19 cellular contexts compared by ENCODE assay signal in genomic region chr6:65072500-65072899, GRCh38.
A peak's percentile ranks its signal among the peaks of the same experiment; 100 is the strongest.
DNase-seq lines count a peak whose midpoint lies in the region; FAIRE-seq and TF ChIP-seq lines count a peak whose summit lies in the region.
"Had no signal": no experiment of that assay in that cellular context is flagged by ENCODE, and none has a peak within 500 bp of the region (broad histone marks: within the 10 kb centered on the region; RNA-seq: fewer than 3 reads in every experiment).

No MANE protein-coding gene starts in this region.

- H3K4me1 ChIP-seq in HEK293 (ENCODE audit: control insufficient read depth, insufficient read depth, low read length): no peaks in the 10 kb centered on the region
- H3K4me1 ChIP-seq: A549, BE2C, BLaER1 had no signal

- H3K36me3 ChIP-seq in HEK293 (ENCODE audit: control insufficient read depth in 2 of 2, insufficient read depth in 1 of 2, low read length in 2 of 2): no peaks in the 10 kb centered on the region
- H3K36me3 ChIP-seq: BE2C, BLaER1 had no signal

- CTCF ChIA-PET in HEK293 (lab: Yijun Ruan, JAX): interaction anchor here (0.6 kb wide), 1 partner anchor 43 kb away, joined by 3 read pairs; no protein-coding TSS in a partner anchor

- FAIRE-seq in D721Med (lab: Jason Lieb, UNC) (peak; percentile 56), colon (lab: Jason Lieb, UNC) (peak; percentile 68)
- FAIRE-seq: A549, GM12891, GM19239 had no signal

- no peak for TF ChIP-seq CTCF in D721Med (IDR thresholded peaks at IDR 0.05; ENCODE audit: insufficient read depth, missing control alignments)
- TF ChIP-seq CTCF in HEK293 (tag by site-specific recombination; IDR thresholded peaks at IDR 0.05): no peak

- no peak for DNase-seq in D721Med (ENCODE audit: insufficient read length, low spot score)
- DNase-seq in 8988T: no peak
- DNase-seq in Ammon's horn (ENCODE audit: low spot score): no peak
- DNase-seq in amniotic stem cell (lab: John Stamatoyannopoulos, UW): no peak
- DNase-seq: AML-193; BE2C; C1 segment of cervical spinal cord; CD4-positive, alpha-beta memory T cell; CD4-positive, CD25-positive, alpha-beta regulatory T cell; CD8-positive, alpha-beta memory T cell; COR-L47; DMS79 treated with DMSO at 0.1 percent for 48 hours; GF-D8 had no signal

- POLR2A ChIA-PET in HEK293 (lab: Yijun Ruan, JAX): no interaction called here

- H3K27ac ChIP-seq in HEK293 (ENCODE audit: extremely low read depth, low read depth, low read length): no peak overlapping the region
- H3K27ac ChIP-seq: A549, BLaER1 had no signal

- no peak overlapping the region for H3K4me3 ChIP-seq in HEK293 (ENCODE audit: low read depth, low read length)
- H3K4me3 ChIP-seq: A549, BLaER1 had no signal

- no peaks in the 10 kb centered on the region for H3K9me3 ChIP-seq in HEK293 (ENCODE audit: control insufficient read depth, insufficient read depth, low read depth, low read length)
- H3K9me3 ChIP-seq: A549, BE2C, BLaER1 had no signal

TF ChIP-seq in HEK293, 187 proteins besides CTCF, POLR2A, EP300 and RAD21:
- TF ChIP-seq ZNF221 (tag by site-specific recombination; IDR thresholded peaks at IDR 0.05; ENCODE audit: borderline replicate concordance) (no peak), ATF2 (tag by site-specific recombination; IDR thresholded peaks at IDR 0.05; ENCODE audit: low read depth) (peak; percentile 78)
